23 cellular contexts compared by ENCODE assay signal in the genomic region with DNA sequence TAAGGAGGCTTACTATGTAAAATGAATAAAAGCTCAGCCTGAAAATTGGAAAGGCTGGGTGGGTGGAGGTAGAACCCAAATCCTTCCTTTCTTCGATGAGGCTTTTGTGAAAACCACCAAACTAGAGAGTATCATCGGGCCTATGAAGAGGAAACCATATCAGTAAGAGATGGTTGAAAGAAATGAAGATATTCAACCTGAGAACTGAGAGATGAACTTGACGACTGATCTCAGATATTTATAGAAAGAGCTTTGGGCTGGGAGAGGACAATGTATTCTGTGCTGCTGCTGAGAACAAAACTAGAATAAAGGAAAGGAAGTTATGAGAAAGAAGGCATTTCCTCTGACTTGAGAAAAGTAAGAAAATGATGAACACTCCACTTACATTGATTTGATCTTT.
"Had no signal": no experiment of that assay in that cellular context is flagged by ENCODE, and none has a peak within 500 bp of the region (broad histone marks: within the 10 kb centered on the region; RNA-seq: fewer than 3 reads in every experiment).

No MANE protein-coding gene starts in this region.

- H3K27me3 ChIP-seq: gastrocnemius medialis, right atrium auricular region, tibial nerve, uterus had no signal

- H3K36me3 ChIP-seq: gastrocnemius medialis, lower lobe of right lung, right atrium auricular region, tibial nerve, uterus had no signal

- H3K27ac ChIP-seq: gastrocnemius medialis, lower lobe of right lung, right atrium auricular region, skin epidermis, tibial nerve, uterus, VCaP had no signal

- H3K9me3 Mint-ChIP-seq: activated CD8-positive, alpha-beta T cell treated with anti-CD3 and anti-CD28 coated beads for 36 hours; nephron progenitor cell had no signal

- H3K27ac Mint-ChIP-seq: activated CD8-positive, alpha-beta T cell treated with anti-CD3 and anti-CD28 coated beads for 36 hours; activated naive CD8-positive, alpha-beta T cell; mesothelial cell of epicardium; nephron progenitor cell; progenitor cell of endocrine pancreas had no signal

- H3K4me1 ChIP-seq: gastrocnemius medialis, lower lobe of right lung, right atrium auricular region, tibial nerve, uterus had no signal

- H3K27me3 Mint-ChIP-seq: activated CD8-positive, alpha-beta T cell treated with anti-CD3 and anti-CD28 coated beads for 36 hours; progenitor cell of endocrine pancreas had no signal

- H3K4me1 Mint-ChIP-seq: mesothelial cell of epicardium, nephron progenitor cell had no signal

- H3K9me3 ChIP-seq: gastrocnemius medialis, right atrium auricular region, uterus had no signal

- DNase-seq: activated CD4-positive, alpha-beta T cell treated with anti-CD3 and anti-CD28 coated beads for 48 hours; activated CD8-positive, alpha-beta T cell treated with anti-CD3 and anti-CD28 coated beads for 36 hours; activated effector memory CD4-positive, alpha-beta T cell treated with anti-CD3 and anti-CD28 coated beads, Interleukin-2, amount 50 U/mL, for 16 hours; activated T-cell treated with anti-CD3 and anti-CD28 coated beads, Interleukin-2, amount 50 U/mL, for 4 hours; amniotic stem cell; erythroblast; gastrocnemius medialis; left cardiac atrium; lower lobe of right lung; nephron progenitor cell; occipital lobe; stimulated activated CD4-positive, alpha-beta T cell treated with anti-CD3 and anti-CD28 coated beads, Interleukin-15, amount 100 ng/mL, for 24 hours; stimulated activated CD4-positive, alpha-beta T cell treated with anti-CD3 and anti-CD28 coated beads, Interleukin-4, amount 100 ng/mL, for 1 hour; stimulated activated naive CD4-positive, alpha-beta T cell treated with Interleukin-2 at 50 U/mL for 16 hours; substantia nigra; uterus had no signal

- H3K4me3 Mint-ChIP-seq: activated CD8-positive, alpha-beta T cell treated with anti-CD3 and anti-CD28 coated beads for 36 hours; activated naive CD8-positive, alpha-beta T cell; activated T-cell treated with anti-CD3 and anti-CD28 coated beads, Interleukin-2, amount 50 U/mL, for 4 hours; mesothelial cell of epicardium; nephron progenitor cell had no signal

- ATAC-seq: activated CD8-positive, alpha-beta T cell treated with anti-CD3 and anti-CD28 coated beads for 36 hours; activated T-cell treated with anti-CD3 and anti-CD28 coated beads, Interleukin-2, amount 50 U/mL, for 4 hours; gastrocnemius medialis; left cardiac atrium; lower lobe of right lung had no signal

- H3K36me3 Mint-ChIP-seq: activated naive CD8-positive, alpha-beta T cell; mesothelial cell of epicardium had no signal

- H3K4me3 ChIP-seq: gastrocnemius medialis, lower lobe of right lung, right atrium auricular region, skin epidermis, tibial nerve, uterus had no signal
